Comparison of ENCODE assay signal across 24 cellular contexts in the genomic region with DNA sequence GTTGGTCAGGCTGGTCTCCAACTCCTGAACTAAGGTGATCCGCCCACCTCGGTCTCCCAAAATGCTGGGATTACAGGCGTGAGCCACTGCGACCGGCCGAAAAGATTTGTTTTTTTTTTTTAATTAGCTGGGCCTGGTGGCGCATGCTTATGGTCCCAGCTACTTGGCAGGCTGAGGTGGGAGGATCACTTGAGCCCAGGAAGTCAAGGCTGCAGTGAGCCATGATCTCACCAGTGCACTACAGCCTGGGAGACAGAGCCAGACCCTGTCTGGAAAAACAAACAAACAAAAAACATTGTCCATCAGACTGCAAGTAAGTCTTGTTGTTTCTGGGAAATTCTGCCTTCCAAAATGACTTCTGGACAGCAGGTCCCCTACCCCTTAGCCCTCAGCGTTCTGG. TPM values are rescaled to one million over a fixed set of nuclear protein-coding genes. Genes with fewer than 3 reads are reported as not detected.
DNase-seq lines count a peak whose midpoint lies in the region; ATAC-seq and TF ChIP-seq lines count a peak whose summit lies in the region.
"Had no signal": no experiment of that assay in that cellular context is flagged by ENCODE, and none has a peak within 500 bp of the region (broad histone marks: within the 10 kb centered on the region; RNA-seq: fewer than 3 reads in every experiment).

No MANE protein-coding gene starts in this region.

- no peaks in the 10 kb centered on the region for H3K9me3 ChIP-seq in adrenal gland (replicated peaks in 1 of 3)
- H3K9me3 ChIP-seq: BE2C, BLaER1 had no signal

- POLR2A ChIA-PET in HEK293T (lab: Yijun Ruan, JAX): no interaction called here

- no peaks in the 10 kb centered on the region for H3K27me3 ChIP-seq in adrenal gland
- H3K27me3 ChIP-seq: BE2C, BLaER1 had no signal

- peak; percentile 56 to 82 (median 74) for DNase-seq in adrenal gland
- DNase-seq in iris pigment epithelial cell (ENCODE audit: low read depth): peak; percentile 21
- DNase-seq in medulla oblongata (ENCODE audit: extremely low spot score): peak; percentile 9
- no peak for DNase-seq in activated T-cell treated with anti-CD3 and anti-CD28 coated beads, Interleukin-2, amount 50 U/mL, for 24 hours
- DNase-seq in HEK293T (ENCODE audit: extremely low spot score): no peak
- DNase-seq in pons (ENCODE audit: low spot score): no peak
- DNase-seq: 8988T; ACHN; BE2C; CD4-positive, alpha-beta memory T cell; CD4-positive, CD25-positive, alpha-beta regulatory T cell; CD8-positive, alpha-beta memory T cell; COR-L47; DMS 273 treated with DMSO at 0.1 percent for 48 hours; DMS153; DMS53; DMS79; DND-41; EL; GDM1 had no signal

- H3K4me3 Mint-ChIP-seq in activated T-cell treated with anti-CD3 and anti-CD28 coated beads, Interleukin-2, amount 50 U/mL, for 24 hours: no peak overlapping the region
- H3K4me3 Mint-ChIP-seq: CD14-positive monocyte; CD4-positive, alpha-beta memory T cell; CD4-positive, CD25-positive, alpha-beta regulatory T cell; CD8-positive, alpha-beta memory T cell had no signal

- no peak for ATAC-seq in HG03520 (IDR thresholded peaks at IDR 0.05; ENCODE audit: unreplicated experiment)
- ATAC-seq: GM12878 had no signal

- peaks cover 0 to 51% of the 10 kb centered on the region in 2 donors for H3K36me3 ChIP-seq in adrenal gland (replicated peaks in 1 of 2)

- no peaks in the 10 kb centered on the region for H3K27me3 Mint-ChIP-seq in activated T-cell treated with anti-CD3 and anti-CD28 coated beads, Interleukin-2, amount 50 U/mL, for 24 hours
- H3K27me3 Mint-ChIP-seq: CD4-positive, alpha-beta memory T cell; CD4-positive, CD25-positive, alpha-beta regulatory T cell; CD8-positive, alpha-beta memory T cell had no signal

- no peak overlapping the region for H3K27ac Mint-ChIP-seq in activated T-cell treated with anti-CD3 and anti-CD28 coated beads, Interleukin-2, amount 50 U/mL, for 24 hours
- H3K27ac Mint-ChIP-seq: CD14-positive monocyte; CD4-positive, alpha-beta memory T cell; CD4-positive, CD25-positive, alpha-beta regulatory T cell had no signal

- CTCF ChIA-PET in HEK293T (lab: Yijun Ruan, JAX): no interaction called here

- WGBS in adrenal gland, 4 donors: 57 to 60% (median 60%) methylated on average over 7 to 8 of the region's 8 CpGs

- H3K4me1 Mint-ChIP-seq in activated T-cell treated with anti-CD3 and anti-CD28 coated beads, Interleukin-2, amount 50 U/mL, for 24 hours (ENCODE audit: low read depth): peaks cover 4% of the 10 kb centered on the region
- H3K4me1 Mint-ChIP-seq: CD14-positive monocyte; CD4-positive, alpha-beta memory T cell; CD8-positive, alpha-beta memory T cell had no signal

- no peak for TF ChIP-seq CTCF in adrenal gland (IDR thresholded peaks at IDR 0.05)

- H3K9me3 Mint-ChIP-seq in activated T-cell treated with anti-CD3 and anti-CD28 coated beads, Interleukin-2, amount 50 U/mL, for 24 hours: no peaks in the 10 kb centered on the region
- H3K9me3 Mint-ChIP-seq: CD4-positive, alpha-beta memory T cell; CD8-positive, alpha-beta memory T cell had no signal

- H3K36me3 Mint-ChIP-seq in activated T-cell treated with anti-CD3 and anti-CD28 coated beads, Interleukin-2, amount 50 U/mL, for 24 hours (ENCODE audit: low read depth): peaks cover 71% of the 10 kb centered on the region

- peak in 1 of 2 donors; percentile 29 for TF ChIP-seq POLR2A in adrenal gland (IDR thresholded peaks at IDR 0.05)

- intact Hi-C loops in adrenal gland (cut with DNase I): no loop called here

- peaks cover 0 to 3% of the 10 kb centered on the region in 2 donors for H3K4me1 ChIP-seq in adrenal gland (replicated peaks in 1 of 2)
- H3K4me1 ChIP-seq: BE2C, BLaER1 had no signal

- peak overlapping the region in 3 of 5 donors; percentile 43 to 82 (median 73) for H3K27ac ChIP-seq in adrenal gland
- H3K27ac ChIP-seq: BLaER1 had no signal

- H3K4me3 ChIP-seq in adrenal gland: no peak overlapping the region
- H3K4me3 ChIP-seq: BLaER1, GM12878 had no signal

TF ChIP-seq in HEK293T, 16 proteins besides CTCF, POLR2A, EP300 and RAD21:
- TF ChIP-seq FOXK2 (IDR thresholded peaks at IDR 0.05): no peak
- TF ChIP-seq L3MBTL2 (conservative IDR thresholded peaks at IDR 0.05): no peak
- no peak for TF ChIP-seq BHLHE40 (IDR thresholded peaks at IDR 0.05; ENCODE audit: borderline replicate concordance)
- no peak for TF ChIP-seq LEF1 (IDR thresholded peaks at IDR 0.05; ENCODE audit: borderline replicate concordance)
- TF ChIP-seq SUZ12 (IDR thresholded peaks at IDR 0.05): no peak
- TF ChIP-seq ZNF384 (IDR thresholded peaks at IDR 0.05): no peak
- TF ChIP-seq SP1 (IDR thresholded peaks at IDR 0.05): no peak
- TF ChIP-seq NFRKB (IDR thresholded peaks at IDR 0.05): no peak
- TF ChIP-seq, protein P1, sequence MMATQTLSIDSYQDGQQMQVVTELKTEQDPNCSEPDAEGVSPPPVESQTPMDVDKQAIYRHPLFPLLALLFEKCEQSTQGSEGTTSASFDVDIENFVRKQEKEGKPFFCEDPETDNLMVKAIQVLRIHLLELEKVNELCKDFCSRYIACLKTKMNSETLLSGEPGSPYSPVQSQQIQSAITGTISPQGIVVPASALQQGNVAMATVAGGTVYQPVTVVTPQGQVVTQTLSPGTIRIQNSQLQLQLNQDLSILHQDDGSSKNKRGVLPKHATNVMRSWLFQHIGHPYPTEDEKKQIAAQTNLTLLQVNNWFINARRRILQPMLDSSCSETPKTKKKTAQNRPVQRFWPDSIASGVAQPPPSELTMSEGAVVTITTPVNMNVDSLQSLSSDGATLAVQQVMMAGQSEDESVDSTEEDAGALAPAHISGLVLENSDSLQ (IDR thresholded peaks at IDR 0.05): no peak
- no peak for TF ChIP-seq ARNT (IDR thresholded peaks at IDR 0.05)
- no peak for TF ChIP-seq FOXA1 (IDR thresholded peaks at IDR 0.05)
- TF ChIP-seq FOXM1 (IDR thresholded peaks at IDR 0.05; ENCODE audit: borderline replicate concordance): no peak

RNA-seq across cellular contexts. Expression of a gene that starts 16.3 kb away (rescaled TPM):
- 10 to 100 TPM in 4 of 8 donors, 1 to 10 TPM in 4; 5.7 to 22.7 (median 10.4) TPM for total RNA-seq in adrenal gland
- polyA plus RNA-seq in adrenal gland: 10 to 100 TPM in 2 of 3 donors, 1 to 10 TPM in 1; 5.5 to 14.5 (median 14.5) TPM

RNA-seq across cellular contexts. Expression of a gene that starts 27.8 kb away (rescaled TPM):
- 10 to 100 TPM; 13.6 to 33.8 (median 21.4) TPM for total RNA-seq in adrenal gland
- polyA plus RNA-seq in adrenal gland: 10 to 100 TPM in 2 of 3 donors, 1 to 10 TPM in 1; 3.6 to 15.1 (median 13.0) TPM

RNA-seq across cellular contexts. Expression of a gene that starts 38.8 kb away (rescaled TPM):
- 10 to 100 TPM in 3 of 8 donors, 1 to 10 TPM in 5; 4.5 to 15.4 (median 8.7) TPM for total RNA-seq in adrenal gland
- polyA plus RNA-seq in adrenal gland: 10 to 100 TPM in 1 of 3 donors, 1 to 10 TPM in 2; 3.2 to 23.6 (median 9.1) TPM

Comparison
In these comparisons a context has a peak if more than half of its experiments do, and no peak if none do; other contexts are left out.
1. DNase-seq: peak in adrenal gland (7 of 7), iris pigment epithelial cell (single experiment) and medulla oblongata (single experiment); none in activated T-cell treated with anti-CD3 and anti-CD28 coated beads, Interleukin-2, amount 50 U/mL, for 24 hours (single experiment), HEK293T (single experiment) and pons (single experiment).